ENCODE assay signal across 2 cellular contexts in the genomic region with DNA sequence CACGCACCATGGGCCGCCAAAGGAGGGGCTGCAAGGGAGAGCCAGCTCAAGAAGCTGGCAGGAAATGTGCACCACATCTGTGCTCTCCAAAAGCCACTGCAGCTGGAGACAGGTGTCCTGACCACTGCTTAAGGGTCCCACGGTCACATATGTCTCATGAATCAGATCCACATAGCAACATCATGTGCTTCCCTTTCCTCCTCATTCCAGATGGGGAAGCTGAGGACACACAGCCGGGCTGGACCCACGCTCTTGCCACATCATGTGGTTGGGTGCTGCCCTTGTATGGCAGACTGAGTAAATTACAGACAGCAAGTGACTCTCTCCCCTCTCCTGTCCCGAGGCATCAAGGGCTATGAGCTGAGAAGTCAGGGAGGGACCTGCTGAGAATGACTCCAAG.
TF ChIP-seq lines count a peak whose summit lies in the region.

No MANE protein-coding gene starts in this region.

TF ChIP-seq in A549, 52 proteins besides CTCF, POLR2A, EP300 and RAD21:
- TF ChIP-seq, protein P1, sequence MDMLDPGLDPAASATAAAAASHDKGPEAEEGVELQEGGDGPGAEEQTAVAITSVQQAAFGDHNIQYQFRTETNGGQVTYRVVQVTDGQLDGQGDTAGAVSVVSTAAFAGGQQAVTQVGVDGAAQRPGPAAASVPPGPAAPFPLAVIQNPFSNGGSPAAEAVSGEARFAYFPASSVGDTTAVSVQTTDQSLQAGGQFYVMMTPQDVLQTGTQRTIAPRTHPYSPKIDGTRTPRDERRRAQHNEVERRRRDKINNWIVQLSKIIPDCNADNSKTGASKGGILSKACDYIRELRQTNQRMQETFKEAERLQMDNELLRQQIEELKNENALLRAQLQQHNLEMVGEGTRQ (IDR thresholded peaks at IDR 0.05): no peak
- TF ChIP-seq, protein P2, sequence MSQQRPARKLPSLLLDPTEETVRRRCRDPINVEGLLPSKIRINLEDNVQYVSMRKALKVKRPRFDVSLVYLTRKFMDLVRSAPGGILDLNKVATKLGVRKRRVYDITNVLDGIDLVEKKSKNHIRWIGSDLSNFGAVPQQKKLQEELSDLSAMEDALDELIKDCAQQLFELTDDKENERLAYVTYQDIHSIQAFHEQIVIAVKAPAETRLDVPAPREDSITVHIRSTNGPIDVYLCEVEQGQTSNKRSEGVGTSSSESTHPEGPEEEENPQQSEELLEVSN (IDR thresholded peaks at IDR 0.05; ENCODE audit: borderline replicate concordance, low read depth): no peak
- TF ChIP-seq MAFK (IDR thresholded peaks at IDR 0.05; ENCODE audit: partially characterized antibody) (no peak), ESRRA (IDR thresholded peaks at IDR 0.05; ENCODE audit: borderline replicate concordance, low read length) (no peak), EHF (CRISPR knock-in tag; IDR thresholded peaks at IDR 0.05) (no peak), ZSCAN20 (CRISPR knock-in tag; IDR thresholded peaks at IDR 0.05) (no peak), EHMT2 (IDR thresholded peaks at IDR 0.05; ENCODE audit: low read depth) (no peak)
- TF ChIP-seq, protein P3, sequence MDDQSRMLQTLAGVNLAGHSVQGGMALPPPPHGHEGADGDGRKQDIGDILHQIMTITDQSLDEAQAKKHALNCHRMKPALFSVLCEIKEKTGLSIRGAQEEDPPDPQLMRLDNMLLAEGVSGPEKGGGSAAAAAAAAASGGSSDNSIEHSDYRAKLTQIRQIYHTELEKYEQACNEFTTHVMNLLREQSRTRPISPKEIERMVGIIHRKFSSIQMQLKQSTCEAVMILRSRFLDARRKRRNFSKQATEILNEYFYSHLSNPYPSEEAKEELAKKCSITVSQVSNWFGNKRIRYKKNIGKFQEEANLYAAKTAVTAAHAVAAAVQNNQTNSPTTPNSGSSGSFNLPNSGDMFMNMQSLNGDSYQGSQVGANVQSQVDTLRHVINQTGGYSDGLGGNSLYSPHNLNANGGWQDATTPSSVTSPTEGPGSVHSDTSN (IDR thresholded peaks at IDR 0.05): no peak
- TF ChIP-seq, protein P4, sequence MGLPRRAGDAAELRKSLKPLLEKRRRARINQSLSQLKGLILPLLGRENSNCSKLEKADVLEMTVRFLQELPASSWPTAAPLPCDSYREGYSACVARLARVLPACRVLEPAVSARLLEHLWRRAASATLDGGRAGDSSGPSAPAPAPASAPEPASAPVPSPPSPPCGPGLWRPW (IDR thresholded peaks at IDR 0.05): no peak

TF ChIP-seq in H1, 55 proteins besides CTCF, POLR2A, EP300 and RAD21:
- TF ChIP-seq YY1 (IDR thresholded peaks at IDR 0.05; ENCODE audit: low read depth, low read length) (no peak), JUN (IDR thresholded peaks at IDR 0.05; ENCODE audit: low read depth, low read length) (no peak), FOSL1 (IDR thresholded peaks at IDR 0.05; ENCODE audit: insufficient read depth, low read depth, low read length) (no peak), CBX8 (IDR thresholded peaks at IDR 0.05; ENCODE audit: borderline replicate concordance, low read depth, low read length) (no peak), KDM5A (IDR thresholded peaks at IDR 0.05; ENCODE audit: low read length) (no peak), POLR2AphosphoS5 (IDR thresholded peaks at IDR 0.05; ENCODE audit: low read depth, low read length) (no peak), NANOG (IDR thresholded peaks at IDR 0.05; ENCODE audit: insufficient read depth, low read depth, low read length, poor library complexity, severe bottlenecking) (no peak), POU5F1 (IDR thresholded peaks at IDR 0.05; ENCODE audit: low read depth, low read length) (no peak), BACH1 (IDR thresholded peaks at IDR 0.05; ENCODE audit: low read length) (no peak), CTBP2 (IDR thresholded peaks at IDR 0.05; ENCODE audit: borderline replicate concordance, insufficient read depth, insufficient read length, low read length) (no peak), TBP (IDR thresholded peaks at IDR 0.05; ENCODE audit: low read depth, low read length) (no peak), CREB1 (IDR thresholded peaks at IDR 0.05) (no peak)
- TF ChIP-seq, protein P5, sequence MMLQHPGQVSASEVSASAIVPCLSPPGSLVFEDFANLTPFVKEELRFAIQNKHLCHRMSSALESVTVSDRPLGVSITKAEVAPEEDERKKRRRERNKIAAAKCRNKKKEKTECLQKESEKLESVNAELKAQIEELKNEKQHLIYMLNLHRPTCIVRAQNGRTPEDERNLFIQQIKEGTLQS (IDR thresholded peaks at IDR 0.05; ENCODE audit: insufficient read depth, low read depth, low read length): no peak
TF ChIP-seq in H1: peak in this region for 0.
